12 cellular contexts compared by ENCODE assay signal in genomic region chr10:79320785-79321493, GRCh38. TPM values are rescaled to one million over a fixed set of nuclear protein-coding genes. Genes with fewer than 3 reads are reported as not detected.
A peak's percentile ranks its signal among the peaks of the same experiment; 100 is the strongest.
DNase-seq lines count a peak whose midpoint lies in the region; ATAC-seq, FAIRE-seq and TF ChIP-seq lines count a peak whose summit lies in the region.
"Had no signal": no experiment of that assay in that cellular context is flagged by ENCODE, and none has a peak within 500 bp of the region (broad histone marks: within the 10 kb centered on the region; RNA-seq: fewer than 3 reads in every experiment).

No MANE protein-coding gene starts in this region.

- CTCF ChIA-PET in H1 (lab: Charles Lee; ENCODE audit: partially characterized antibody), result no interaction called here

- TF ChIP-seq POLR2A in H1 (IDR thresholded peaks at IDR 0.05; ENCODE audit: control extremely low read depth in 1 of 2, low read depth in 2 of 2, low read length in 2 of 2), result no peak

- H3K4me3 ChIP-seq in H1 (ENCODE audit: extremely low read depth in 1 of 4, insufficient read depth in 2 of 4, low read depth in 3 of 4, low read length in 4 of 4), result no peak overlapping the region

- H2AFZ ChIP-seq in H1 (ENCODE audit: low read length), result no peak overlapping the region

- no peak overlapping the region for H3K4me2 ChIP-seq in H1 (ENCODE audit: insufficient read depth in 1 of 2, low read depth in 2 of 2, low read length in 2 of 2)

- no peak for TF ChIP-seq RAD21 in H1 (IDR thresholded peaks at IDR 0.05 in 1 of 2, conservative IDR thresholded peaks at IDR 0.05 in 1 of 2; ENCODE audit: low read depth in 2 of 2, low read length in 2 of 2)

- peak overlapping the region; percentile 65; the same call in 1 of the 2 replicates for H2AK5ac ChIP-seq in H1 (ENCODE audit: low read depth, low read length)

- no peaks in the 10 kb centered on the region for H3K27me3 ChIP-seq in H1 (replicated peaks in 1 of 4; ENCODE audit: control insufficient read depth in 3 of 4, extremely low read depth in 1 of 4, insufficient read depth in 3 of 4, low read length in 3 of 4)

- H3K36me3 ChIP-seq in H1 (ENCODE audit: control insufficient read depth in 2 of 4, insufficient read depth in 4 of 4, low read length in 3 of 4), result no peaks in the 10 kb centered on the region

- H2BK20ac ChIP-seq in H1 (ENCODE audit: low read length), result no peak overlapping the region

- H3K9me3 ChIP-seq in H1 (ENCODE audit: insufficient read depth in 2 of 2, low read depth in 1 of 2, low read length in 1 of 2), result no peaks in the 10 kb centered on the region

- peak; percentile 70 for DNase-seq in activated effector memory CD4-positive, alpha-beta T cell treated with anti-CD3 and anti-CD28 coated beads, Interleukin-2, amount 50 U/mL, for 16 hours
- no peak for DNase-seq in activated effector memory CD4-positive, alpha-beta T cell treated with Interleukin-2 at 50 U/mL for 16 hours
- DNase-seq in RKO (ENCODE audit: low spot score) (peak; percentile 84), H1 (ENCODE audit: low read depth in 1 of 2, low spot score in 2 of 2) (no peak), NCI-H2171 (lab: John Stamatoyannopoulos, UW) (no peak)
- DNase-seq in stimulated activated CD4-positive, alpha-beta T cell treated with anti-CD3 and anti-CD28 coated beads, Interleukin-2, amount 100 ng/mL, for 4 hours (ENCODE audit: low read depth), result peak; percentile 28
- DNase-seq: amygdala, DMS79, mesendoderm, NCI-H510A had no signal

- H3K23me2 ChIP-seq in H1 (ENCODE audit: low read depth, low read length), result peaks cover 4% of the 10 kb centered on the region; the same call in 1 of the 2 replicates

- ATAC-seq in GM21576 (IDR thresholded peaks at IDR 0.05; ENCODE audit: unreplicated experiment) (no peak), GM18498 (IDR thresholded peaks at IDR 0.05; ENCODE audit: unreplicated experiment) (no peak)

- H3K4ac ChIP-seq in H1 (replicated peaks; ENCODE audit: insufficient read length, low read depth, low read length), result no peak overlapping the region

- no peak overlapping the region for H2BK5ac ChIP-seq in H1 (ENCODE audit: low read depth, low read length)

- H2BK12ac ChIP-seq in H1 (ENCODE audit: low read depth, low read length), result 0 out of 2 replicates have a peak overlapping the region, but pooled peaks have one; percentile 27

- 78% methylated on average over 8 of the region's 8 CpGs; no CpG with 5 or more reads in 1 of the 2 experiments for WGBS in H1 (ENCODE audit: extremely low coverage in 1 of 2, insufficient coverage in 1 of 2, insufficient read length in 1 of 2, insufficient replicate concordance in 2 of 2, low coverage in 1 of 2, low lambda C conversion rate in 2 of 2, missing lambda C conversion rate in 1 of 2), 2 experiments

- H4K8ac ChIP-seq in H1 (ENCODE audit: extremely low read depth, insufficient read depth, low read length), result no peak overlapping the region

- TF ChIP-seq EP300 in H1 (IDR thresholded peaks at IDR 0.05; ENCODE audit: borderline replicate concordance in 1 of 2, low read depth in 2 of 2, low read length in 2 of 2), result no peak

- no peak overlapping the region for H3K18ac ChIP-seq in H1 (ENCODE audit: extremely low read depth, low read length)

- H2BK120ac ChIP-seq in H1 (replicated peaks; ENCODE audit: low read depth, low read length), result no peak overlapping the region

- no peak overlapping the region for H4K91ac ChIP-seq in H1 (replicated peaks; ENCODE audit: insufficient read length, low read length)

- H3K79me1 ChIP-seq in H1 (ENCODE audit: low read depth, low read length), result no peaks in the 10 kb centered on the region

- no peaks in the 10 kb centered on the region; a peak in 1 of 4 replicates for H3K79me2 ChIP-seq in H1 (ENCODE audit: control insufficient read depth in 1 of 2, insufficient read depth in 2 of 2, low read length in 2 of 2)

- no peak overlapping the region for H3K14ac ChIP-seq in H1 (ENCODE audit: insufficient read length)

- H3K4me1 ChIP-seq in H1 (replicated peaks in 1 of 4; ENCODE audit: control insufficient read depth in 3 of 4, insufficient read depth in 4 of 4, low read length in 3 of 4), result peaks cover 4 to 23% (median 17%) of the 10 kb centered on the region in 4 experiments

- no peak overlapping the region for H3K23ac ChIP-seq in H1 (ENCODE audit: insufficient read length)

- POLR2A ChIA-PET in H1 (lab: Charles Lee; ENCODE audit: partially characterized antibody), result interaction anchor here (1.4 kb wide), 1 partner anchor 9 kb away, joined by 3 read pairs; no protein-coding TSS in a partner anchor

- H2BK15ac ChIP-seq in H1 (ENCODE audit: low read length), result no peak overlapping the region

- H4K20me1 ChIP-seq in H1 (replicated peaks in 1 of 2; ENCODE audit: control insufficient read depth in 1 of 2, insufficient read depth in 2 of 2, low read length in 2 of 2), result no peaks in the 10 kb centered on the region

- no peak for FAIRE-seq in H1 (lab: Jason Lieb, UNC)

- no peak for TF ChIP-seq CTCF in H1 (IDR thresholded peaks at IDR 0.05; ENCODE audit: control extremely low read depth in 1 of 3, insufficient read depth in 1 of 3, low read depth in 1 of 3, low read length in 3 of 3)

- no peak overlapping the region for H3K56ac ChIP-seq in H1 (replicated peaks; ENCODE audit: insufficient read length, low read depth, low read length)

- H4K5ac ChIP-seq in H1 (ENCODE audit: insufficient read length, low read depth, low read length), result no peak overlapping the region

- no peak overlapping the region for H3K9ac ChIP-seq in H1 (replicated peaks in 1 of 4; ENCODE audit: extremely low read depth in 1 of 4, low read depth in 3 of 4, low read length in 3 of 4)

- H3K27ac ChIP-seq in H1 (ENCODE audit: low read depth, low read length), result no peak overlapping the region

TF ChIP-seq in H1, 55 proteins besides CTCF, POLR2A, EP300 and RAD21:
- TF ChIP-seq SP1 (IDR thresholded peaks at IDR 0.05; ENCODE audit: low read depth, low read length) (no peak), SIRT6 (IDR thresholded peaks at IDR 0.05; ENCODE audit: low read length) (no peak)
TF ChIP-seq in H1: peak in this region for 0.

RNA-seq across cellular contexts. Expression of gene PPIF, which starts 26.3 kb away (rescaled TPM):
- total RNA-seq in H1 (2021; fragmentation: NEBNext Ultra II Directional; extraction: Animal tissue kit (Norgen Biotek cat#: 25700)), result 70.2 and 74.9 TPM in 2 replicates
- 77.6 and 107 TPM in 2 replicates for polyA plus RNA-seq in H1 (2011; rRNA removed)
- 91.0 TPM for polyA plus RNA-seq in H1 (2011; cell fraction: cytosol; rRNA removed)
- 104 TPM for polyA plus RNA-seq in H1 (2011; cell fraction: nucleus; rRNA removed)
- polyA plus RNA-seq in H1 (2012, experiment 1 of 2), result 66.7 to 100 TPM (median 84.3 TPM) in 4 replicates
- 67.0 TPM for polyA plus RNA-seq in H1 (2012, experiment 2 of 2)
- 54.5 TPM for polyA plus RNA-seq in H1 (2013, experiment 1 of 2)
- 54.9 TPM for polyA plus RNA-seq in H1 (2013, experiment 2 of 2)
- polyA minus RNA-seq in H1 (2011; rRNA and poly(A)+ RNA removed), result 62.8 and 81.2 TPM in 2 replicates
- 40.5 TPM for polyA minus RNA-seq in H1 (2011; cell fraction: cytosol; rRNA and poly(A)+ RNA removed)
- 52.5 TPM for polyA minus RNA-seq in H1 (2011; cell fraction: nucleus; rRNA and poly(A)+ RNA removed)

Comparison
In these comparisons a context has a peak if more than half of its experiments do, and no peak if none do; other contexts are left out.
1. DNase-seq: peak in activated effector memory CD4-positive, alpha-beta T cell treated with anti-CD3 and anti-CD28 coated beads, Interleukin-2, amount 50 U/mL, for 16 hours (single experiment), RKO (single experiment) and stimulated activated CD4-positive, alpha-beta T cell treated with anti-CD3 and anti-CD28 coated beads, Interleukin-2, amount 100 ng/mL, for 4 hours (single experiment); none in activated effector memory CD4-positive, alpha-beta T cell treated with Interleukin-2 at 50 U/mL for 16 hours (single experiment), H1 (0 of 2) and NCI-H2171 (single experiment).